ENCODE assay signal across 22 cellular contexts in the genomic region with DNA sequence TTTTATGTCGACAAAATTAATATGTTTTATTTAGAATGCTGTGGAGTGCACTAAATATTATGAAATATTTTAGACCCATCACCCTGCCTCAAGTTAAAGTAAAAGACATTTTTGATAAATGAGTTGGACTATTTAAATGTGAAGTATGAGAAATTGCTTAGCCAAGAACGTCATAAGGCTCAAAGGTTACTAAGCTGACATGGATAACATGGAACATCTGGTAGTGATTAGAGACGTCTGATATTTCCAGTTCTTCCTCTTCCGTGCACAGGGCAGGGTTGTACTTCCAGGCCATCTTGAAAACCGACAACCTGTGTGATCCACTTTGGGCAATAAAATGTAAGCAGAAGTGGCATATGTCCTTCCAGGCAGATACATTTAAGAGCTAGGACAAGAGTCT. TPM values are rescaled to one million over a fixed set of nuclear protein-coding genes. Genes with fewer than 3 reads are reported as not detected.
DNase-seq lines count a peak whose midpoint lies in the region; ATAC-seq, FAIRE-seq and TF ChIP-seq lines count a peak whose summit lies in the region.
"Had no signal": no experiment of that assay in that cellular context is flagged by ENCODE, and none has a peak within 500 bp of the region (broad histone marks: within the 10 kb centered on the region; RNA-seq: fewer than 3 reads in every experiment).

No MANE protein-coding gene starts in this region.

- no peaks in the 10 kb centered on the region for H4K20me1 ChIP-seq in GM23248 (ENCODE audit: insufficient read depth)
- H4K20me1 ChIP-seq: BLaER1 treated with 17β-estradiol and CSF1 and Interleukin-3, amounts not matched to agents 10 nM and 100 nM had no signal

- no peak for TF ChIP-seq EP300 in stomach (IDR thresholded peaks at IDR 0.05)

- H3K9me3 ChIP-seq in GM23248 (ENCODE audit: low read depth): no peaks in the 10 kb centered on the region
- H3K9me3 ChIP-seq in right cardiac atrium (ENCODE audit: control insufficient read depth, low read length): no peaks in the 10 kb centered on the region
- H3K9me3 ChIP-seq in stomach: no peaks in the 10 kb centered on the region
- H3K9me3 ChIP-seq: BLaER1 treated with 17β-estradiol and CSF1 and Interleukin-3, amounts not matched to agents 10 nM and 100 nM had no signal

- no peak overlapping the region for H2AFZ ChIP-seq in GM23248
- H2AFZ ChIP-seq: hepatocyte had no signal

- H3K27ac ChIP-seq in GM23248 (no peak overlapping the region), right cardiac atrium (ENCODE audit: low read length) (peak overlapping the region; percentile 14), stomach (peak overlapping the region in 4 of 5 donors; percentile 34 to 69 (median 58))
- H3K27ac ChIP-seq: hepatocyte had no signal

- H3K27me3 ChIP-seq in GM23248 (replicated peaks; ENCODE audit: insufficient read depth): no peaks in the 10 kb centered on the region
- H3K27me3 ChIP-seq in right cardiac atrium (ENCODE audit: control insufficient read depth, insufficient read depth): no peaks in the 10 kb centered on the region
- peaks cover 0 to 6% (median 0%) of the 10 kb centered on the region in 3 donors for H3K27me3 ChIP-seq in stomach
- H3K27me3 ChIP-seq: BLaER1 treated with 17β-estradiol and CSF1 and Interleukin-3, amounts not matched to agents 10 nM and 100 nM had no signal

- H3K9me2 ChIP-seq in GM23248 (ENCODE audit: insufficient read depth): no peaks in the 10 kb centered on the region

- peak; percentile 45 for DNase-seq in GM23248
- no peak for DNase-seq in right cardiac atrium
- DNase-seq in stomach: no peak
- DNase-seq in NCI-H146 (lab: John Stamatoyannopoulos, UW): no peak
- no peak for DNase-seq in HuH-7.5 (ENCODE audit: low spot score)
- DNase-seq in foreskin melanocyte: no peak
- DNase-seq: activated B cell treated with CpG ODN at 0.5 μM for 24 hours; activated naive CD4-positive, alpha-beta T cell treated with Interleukin-2 at 50 U/mL for 16 hours; effector memory CD4-positive, alpha-beta T cell; Kasumi-1; left colon; naive thymus-derived CD8-positive, alpha-beta T cell; NCI-H1436; NCI-H510A treated with DMSO at 0.1 percent for 48 hours; PC-3; stimulated activated naive CD4-positive, alpha-beta T cell treated with Interleukin-2 at 50 U/mL for 16 hours; SW 1271 had no signal

- H3F3A ChIP-seq in GM23248 (ENCODE audit: insufficient read depth): peaks cover 24% of the 10 kb centered on the region

- H3K4me1 ChIP-seq in GM23248 (ENCODE audit: insufficient read depth) (peaks cover 15% of the 10 kb centered on the region), right cardiac atrium (ENCODE audit: control insufficient read depth, insufficient read depth, low read length) (peaks cover 2% of the 10 kb centered on the region), stomach (peaks cover 0 to 22% (median 11%) of the 10 kb centered on the region in 4 donors)

- in situ Hi-C loops in GM23248 (cut with MboI): no loop called here

- TF ChIP-seq CTCF in stomach (IDR thresholded peaks at IDR 0.05): no peak

- TF ChIP-seq POLR2A in stomach (IDR thresholded peaks at IDR 0.05): no peak

- peak; percentile 58 for FAIRE-seq in endometrium (lab: Jason Lieb, UNC)

- H3K36me3 ChIP-seq in GM23248 (ENCODE audit: low read depth): no peaks in the 10 kb centered on the region
- H3K36me3 ChIP-seq in stomach: no peaks in the 10 kb centered on the region
- H3K36me3 ChIP-seq: BLaER1 treated with 17β-estradiol and CSF1 and Interleukin-3, amounts not matched to agents 10 nM and 100 nM had no signal

- WGBS in GM23248 (ENCODE audit: low coverage in 1 of 2, low lambda C conversion rate in 2 of 2, missing lambda C conversion rate in 2 of 2), 2 experiments: 40 to 46% methylated on average over 5 of the region's 5 CpGs
- WGBS in right cardiac atrium: 37% methylated on average over 5 of the region's 5 CpGs
- WGBS in stomach, 5 donors: 35 to 51% (median 46%) methylated on average over 5 of the region's 5 CpGs

- H3K9ac ChIP-seq in GM23248: no peak overlapping the region
- H3K9ac ChIP-seq: BLaER1 treated with 17β-estradiol and CSF1 and Interleukin-3, amounts not matched to agents 10 nM and 100 nM had no signal

- H3K4me3 ChIP-seq in GM23248: no peak overlapping the region
- H3K4me3 ChIP-seq in right cardiac atrium (ENCODE audit: low read length): no peak overlapping the region
- no peak overlapping the region for H3K4me3 ChIP-seq in stomach
- H3K4me3 ChIP-seq: BLaER1 treated with 17β-estradiol and CSF1 and Interleukin-3, amounts not matched to agents 10 nM and 100 nM; hepatocyte had no signal

- no peaks in the 10 kb centered on the region for H3K79me2 ChIP-seq in GM23248 (ENCODE audit: insufficient read depth)
- H3K79me2 ChIP-seq: hepatocyte had no signal

- ATAC-seq in right cardiac atrium (peak; percentile 75 to 85), HG03378 (IDR thresholded peaks at IDR 0.05; ENCODE audit: unreplicated experiment) (no peak)
- ATAC-seq: HCT116; left colon; naive thymus-derived CD8-positive, alpha-beta T cell; PC-3 had no signal

- intact Hi-C loops in right cardiac atrium (cut with DNase I) (no loop called here), stomach (cut with DNase I; ENCODE audit: low total_unique reads) (no loop called here)

- H3K4me2 ChIP-seq in GM23248 (ENCODE audit: unreplicated experiment): no peak overlapping the region
- H3K4me2 ChIP-seq: hepatocyte had no signal

RNA-seq across cellular contexts. Expression of a gene that starts 7.2 kb away (rescaled TPM):
- total RNA-seq in GM23248 (2014; rRNA removed; shearing (Covaris generic)): not detected in 2 replicates
- polyA plus RNA-seq in GM23248 (2016; fragmentation: Nextera tagmentation; extraction: Ambion mirVana): not detected in 2 replicates
- total RNA-seq in right cardiac atrium: under 1 TPM in 3 of 4 donors, not detected in 1; 0.17 to 0.84 (median 0.24) TPM
- polyA plus RNA-seq in right cardiac atrium: 0.34 TPM
- 1 to 10 TPM in 2 of 5 donors, not detected in 3; 1.3 to 6.7 TPM for total RNA-seq in stomach
- 1 to 10 TPM in 2 of 3 donors, under 1 TPM in 1; 0.63 to 3.6 (median 2.4) TPM for polyA plus RNA-seq in stomach
- total RNA-seq: activated B cell treated with CpG ODN at 0.5 μM for 24 hours; hepatocyte; naive thymus-derived CD8-positive, alpha-beta T cell; PC-3 had no signal
- polyA plus RNA-seq: naive thymus-derived CD8-positive, alpha-beta T cell had no signal

RNA-seq across cellular contexts. Expression of a gene that starts 26.5 kb away (rescaled TPM):
- total RNA-seq in GM23248 (2014; rRNA removed; shearing (Covaris generic)): not detected in 2 replicates
- polyA plus RNA-seq in GM23248 (2016; fragmentation: Nextera tagmentation; extraction: Ambion mirVana) (not detected in 2 replicates), right cardiac atrium (0.36 TPM), stomach (10 to 100 TPM in 2 of 3 donors, 1 to 10 TPM in 1; 2.0 to 80.0 (median 29.0) TPM)
- total RNA-seq in right cardiac atrium (1 to 10 TPM in 1 of 4 donors, under 1 TPM in 3; 0.21 to 5.5 (median 0.82) TPM), stomach (1 to 10 TPM in 3 of 5 donors, not detected in 2; 2.0 to 4.0 (median 2.8) TPM)
- total RNA-seq: activated B cell treated with CpG ODN at 0.5 μM for 24 hours; hepatocyte; naive thymus-derived CD8-positive, alpha-beta T cell; PC-3 had no signal
- polyA plus RNA-seq: naive thymus-derived CD8-positive, alpha-beta T cell had no signal

RNA-seq across cellular contexts. Expression of a gene that starts 42.1 kb away (rescaled TPM):
- total RNA-seq in GM23248 (2014; rRNA removed; shearing (Covaris generic)): 4.9 and 7.3 TPM in 2 replicates
- polyA plus RNA-seq in GM23248 (2016; fragmentation: Nextera tagmentation; extraction: Ambion mirVana) (2.4 and 2.7 TPM in 2 replicates), right cardiac atrium (not detected), stomach (not detected)
- total RNA-seq in right cardiac atrium (not detected), stomach (not detected)
- total RNA-seq: activated B cell treated with CpG ODN at 0.5 μM for 24 hours; hepatocyte; left colon; naive thymus-derived CD8-positive, alpha-beta T cell; PC-3 had no signal
- polyA plus RNA-seq: naive thymus-derived CD8-positive, alpha-beta T cell had no signal

RNA-seq across cellular contexts. Expression of a gene that starts 44.2 kb away (rescaled TPM):
- not detected in 2 replicates for total RNA-seq in GM23248 (2014; rRNA removed; shearing (Covaris generic))
- polyA plus RNA-seq in GM23248 (2016; fragmentation: Nextera tagmentation; extraction: Ambion mirVana) (not detected in 2 replicates), right cardiac atrium (2.0 TPM), stomach (10 to 100 TPM in 1 of 3 donors, 1 to 10 TPM in 1, under 1 TPM in 1; 0.65 to 17.3 (median 6.7) TPM)
- total RNA-seq in right cardiac atrium (1 to 10 TPM in 2 of 4 donors, under 1 TPM in 2; 0.40 to 4.3 (median 0.84) TPM), stomach (10 to 100 TPM in 1 of 5 donors, not detected in 4; 29.5 TPM)
- total RNA-seq: activated B cell treated with CpG ODN at 0.5 μM for 24 hours; hepatocyte; naive thymus-derived CD8-positive, alpha-beta T cell; PC-3 had no signal
- polyA plus RNA-seq: hepatocyte; naive thymus-derived CD8-positive, alpha-beta T cell had no signal

RNA-seq across cellular contexts. Expression of a gene that starts 51.0 kb away (rescaled TPM):
- not detected in 2 replicates for total RNA-seq in GM23248 (2014; rRNA removed; shearing (Covaris generic))
- not detected in 2 replicates for polyA plus RNA-seq in GM23248 (2016; fragmentation: Nextera tagmentation; extraction: Ambion mirVana)
- total RNA-seq in right cardiac atrium: not detected
- polyA plus RNA-seq in right cardiac atrium: not detected
- not detected for total RNA-seq in stomach
- polyA plus RNA-seq in stomach: not detected
- total RNA-seq: activated B cell treated with CpG ODN at 0.5 μM for 24 hours; hepatocyte; left colon; naive thymus-derived CD8-positive, alpha-beta T cell; PC-3 had no signal
- polyA plus RNA-seq: hepatocyte; naive thymus-derived CD8-positive, alpha-beta T cell had no signal
